8 cellular contexts compared by ENCODE assay signal in the genomic region with DNA sequence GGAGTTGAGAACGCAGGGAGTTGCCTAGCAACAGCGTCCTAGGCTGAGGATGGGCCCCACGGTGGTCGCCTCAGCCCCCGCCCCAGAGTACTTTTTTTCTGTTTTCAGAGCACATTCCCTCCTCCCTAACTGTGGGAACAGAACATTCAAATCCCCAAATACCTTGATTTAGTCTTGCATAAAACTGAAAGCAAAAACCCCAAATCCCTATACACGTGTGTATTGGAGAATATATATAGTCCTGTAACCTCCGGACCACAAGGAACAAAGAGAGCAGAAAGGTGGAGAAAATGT. TPM values are rescaled to one million over a fixed set of nuclear protein-coding genes. Genes with fewer than 3 reads are reported as not detected.
A peak's percentile ranks its signal among the peaks of the same experiment; 100 is the strongest.
DNase-seq lines count a peak whose midpoint lies in the region; ATAC-seq, FAIRE-seq and TF ChIP-seq lines count a peak whose summit lies in the region.

No MANE protein-coding gene starts in this region.

- H3K79me1 ChIP-seq in trophoblast cell (ENCODE audit: low read length): peaks cover 7% of the 10 kb centered on the region

- peak overlapping the region; percentile 86 for H3K27ac ChIP-seq in Panc1 (ENCODE audit: low read length)
- no peak overlapping the region for H3K27ac ChIP-seq in trophoblast cell (ENCODE audit: low read depth, low read length)

- WGBS in trophoblast cell (ENCODE audit: extremely low coverage, insufficient coverage, insufficient read length): no CpG with 5 or more reads among the region's 7 CpGs

- no peak overlapping the region for H2AFZ ChIP-seq in trophoblast cell (ENCODE audit: insufficient read depth, low read length, poor library complexity)

- no peaks in the 10 kb centered on the region for H3K9me3 ChIP-seq in ES-I3 (ENCODE audit: control insufficient read depth, insufficient read depth, low read length)
- no peaks in the 10 kb centered on the region for H3K9me3 ChIP-seq in Panc1 (ENCODE audit: control insufficient read depth, insufficient read depth, low read depth, low read length)
- no peaks in the 10 kb centered on the region for H3K9me3 ChIP-seq in trophoblast cell (ENCODE audit: insufficient read depth, low read depth, low read length)

- H4K12ac ChIP-seq in trophoblast cell (ENCODE audit: low read depth, low read length): no peak overlapping the region

- no peak for DNase-seq in Panc1 (ENCODE audit: low read depth, low spot score)
- no peak for DNase-seq in epithelial cell of proximal tubule (ENCODE audit: low read depth)
- DNase-seq in trophoblast cell: no peak
- DNase-seq in SHP77 (lab: John Stamatoyannopoulos, UW): no peak
- no peak for DNase-seq in frontal cortex (ENCODE audit: low spot score in 2 of 2)
- no peak for DNase-seq in NCI-H774 (lab: John Stamatoyannopoulos, UW)
- no peak for DNase-seq in Kasumi-1 (lab: John Stamatoyannopoulos, UW)

- peak overlapping the region; percentile 84 to 92 for H3K4me3 ChIP-seq in Panc1 (ENCODE audit: low read depth in 2 of 2, low read length in 2 of 2)
- H3K4me3 ChIP-seq in epithelial cell of proximal tubule (ENCODE audit: low read depth, low read length): peak overlapping the region; percentile 91
- no peak overlapping the region for H3K4me3 ChIP-seq in trophoblast cell (ENCODE audit: low read depth, low read length)

- no peak overlapping the region for H2BK12ac ChIP-seq in trophoblast cell (ENCODE audit: low read length)

- intact Hi-C loops in Panc1 (cut with micrococcal nuclease; ENCODE audit: unreplicated experiment): no loop called here

- POLR2A ChIA-PET in Panc1 (lab: Charles Lee): no interaction called here

- H2BK120ac ChIP-seq in trophoblast cell (ENCODE audit: insufficient read depth, low read length, poor library complexity): no peak overlapping the region

- H3K4me1 ChIP-seq in ES-I3 (ENCODE audit: insufficient read depth, low read length) (peaks cover 8% of the 10 kb centered on the region; the same call in 1 of the 2 replicates), Panc1 (ENCODE audit: control insufficient read depth, insufficient read depth, low read length) (peaks cover 39% of the 10 kb centered on the region), trophoblast cell (ENCODE audit: control insufficient read depth in 1 of 2, insufficient read depth in 2 of 2, low read length in 2 of 2) (no peaks in the 10 kb centered on the region)

- TF ChIP-seq CTCF in Panc1 (IDR thresholded peaks at IDR 0.05) (0 out of 2 replicates have a peak, but pooled peaks have one; percentile 2), epithelial cell of proximal tubule (conservative IDR thresholded peaks at IDR 0.05; ENCODE audit: low read depth, low read length) (no peak)

- peak overlapping the region; percentile 63 for H3K4me2 ChIP-seq in trophoblast cell (ENCODE audit: low read length)

- no TSS peak for BruUV-seq in Panc1 (replicated peaks; lab: Mats Ljungman, UMichigan)

- peak overlapping the region; percentile 71 for H4K8ac ChIP-seq in trophoblast cell (ENCODE audit: low read depth, low read length)

- no peaks in the 10 kb centered on the region for H3K36me3 ChIP-seq in ES-I3 (ENCODE audit: insufficient read depth, low read length)
- H3K36me3 ChIP-seq in Panc1 (ENCODE audit: control insufficient read depth, insufficient read depth, low read length): peaks cover 5% of the 10 kb centered on the region; the same call in 1 of the 2 replicates
- H3K36me3 ChIP-seq in trophoblast cell (ENCODE audit: control insufficient read depth in 1 of 2, insufficient read depth in 2 of 2, low read length in 2 of 2): no peaks in the 10 kb centered on the region

- H3K27me3 ChIP-seq in Panc1 (ENCODE audit: control insufficient read depth, insufficient read depth, low read length) (no peaks in the 10 kb centered on the region), trophoblast cell (ENCODE audit: insufficient read depth, low read length) (no peaks in the 10 kb centered on the region)

- peaks cover 12% of the 10 kb centered on the region for H3K79me2 ChIP-seq in trophoblast cell (ENCODE audit: control insufficient read depth, insufficient read depth, low read length, poor library complexity)

- H3K4ac ChIP-seq in trophoblast cell (ENCODE audit: low read depth, low read length): no peak overlapping the region

- in situ Hi-C loops in Panc1 (cut with HindIII; ENCODE audit: low pct_unique_long_range_greater_than_20kb, low sequenced_read_pairs): no loop called here

- H2AK5ac ChIP-seq in trophoblast cell (ENCODE audit: low read length): no peak overlapping the region

- no peak overlapping the region for H3K14ac ChIP-seq in trophoblast cell (ENCODE audit: low read length)

- H3K18ac ChIP-seq in trophoblast cell (ENCODE audit: low read length): no peak overlapping the region

- ATAC-seq in Panc1: peak; percentile 1; the same call in 1 of the 2 replicates

- H3K23ac ChIP-seq in trophoblast cell (ENCODE audit: low read length): no peak overlapping the region

- H4K91ac ChIP-seq in trophoblast cell (ENCODE audit: low read depth, low read length): no peak overlapping the region

- H2BK5ac ChIP-seq in trophoblast cell (ENCODE audit: low read depth, low read length, poor library complexity): no peak overlapping the region

- CTCF ChIA-PET in Panc1 (lab: Charles Lee): no interaction called here

- no peak for FAIRE-seq in frontal cortex (lab: Jason Lieb, UNC)

- H3K9ac ChIP-seq in ES-I3 (ENCODE audit: low read depth, low read length): peak overlapping the region; percentile 42; the same call in 1 of the 2 replicates
- H3K9ac ChIP-seq in trophoblast cell (ENCODE audit: low read length): no peak overlapping the region

RNA-seq across cellular contexts. Expression of gene NCOA5, which starts 0.3 kb away (rescaled TPM):
- 30.6 TPM for total RNA-seq in Panc1 (2021; ENCODE audit: unreplicated experiment)
- 24.3 TPM for polyA plus RNA-seq in Panc1 (2012; ENCODE audit: insufficient read length)
- 20.9 and 32.5 TPM in 2 replicates for total RNA-seq in epithelial cell of proximal tubule
- 19.1 and 19.7 TPM in 2 replicates for polyA plus RNA-seq in trophoblast cell (2013)
- 18.3 TPM for total RNA-seq in frontal cortex

RNA-seq across cellular contexts. Expression of gene CD40, which starts 28.1 kb away (rescaled TPM):
- 14.1 TPM for total RNA-seq in Panc1 (2021; ENCODE audit: unreplicated experiment)
- 21.9 TPM for polyA plus RNA-seq in Panc1 (2012; ENCODE audit: insufficient read length)
- total RNA-seq in epithelial cell of proximal tubule: 49.7 and 74.7 TPM in 2 replicates
- 4.7 and 5.4 TPM in 2 replicates for polyA plus RNA-seq in trophoblast cell (2013)
- total RNA-seq in frontal cortex: 0.41 TPM

Comparison
In these comparisons a context has a peak if more than half of its experiments do, and no peak if none do; other contexts are left out.
1. RNA of gene CD40, which starts 28.1 kb away (total RNA-seq): 49.7 to 74.7 TPM in epithelial cell of proximal tubule and 14.1 TPM in Panc1 (single experiment); 0.41 TPM in frontal cortex (single experiment); every median in the first group is over 10 times any median in the second.